In the genomic region with DNA sequence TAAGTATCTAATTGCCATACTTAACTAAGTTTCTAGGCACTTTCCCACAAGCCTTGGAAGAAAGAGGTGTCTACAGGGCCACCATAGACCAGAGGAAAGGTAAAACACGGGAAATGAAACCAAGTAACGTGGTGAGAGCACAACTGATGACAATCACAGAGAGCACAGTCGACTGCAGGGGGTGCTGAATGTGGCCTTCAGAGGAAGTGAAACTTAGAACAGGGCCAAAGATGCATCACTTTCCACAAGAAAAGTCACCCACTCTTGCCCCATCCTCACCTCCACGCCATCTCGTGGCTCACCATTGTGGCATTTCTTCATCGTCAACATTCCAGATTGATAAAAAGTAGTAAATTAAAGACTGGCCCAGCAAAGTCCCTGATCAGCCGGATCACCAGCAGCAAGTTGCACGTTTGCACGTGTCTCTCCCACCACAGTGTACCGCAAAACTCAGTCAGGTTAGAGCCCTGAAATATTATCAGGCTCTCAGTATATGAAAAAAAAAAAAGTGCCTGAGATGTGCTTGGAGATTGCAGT, we compare ENCODE assay signal across 7 cellular contexts. TPM values are rescaled to one million over a fixed set of nuclear protein-coding genes. Genes with fewer than 3 reads are reported as not detected.
DNase-seq lines count a peak whose midpoint lies in the region; ATAC-seq lines count a peak whose summit lies in the region.

No MANE protein-coding gene starts in this region.

- intact Hi-C loops in activated CD4-positive, alpha-beta T cell treated with anti-CD3 and anti-CD28 coated beads, Interleukin-2, amount 10 ng/mL, durations not matched to agents 24 days and 14 days (cut with micrococcal nuclease), result loop anchor here (1.0 to 5.0 kb wide), 11 partner anchors 9 to 220 kb away; no protein-coding TSS in a partner anchor

- H3K27ac Mint-ChIP-seq in activated CD4-positive, alpha-beta T cell treated with anti-CD3 and anti-CD28 coated beads, Interleukin-2, amount 10 ng/mL, durations not matched to agents 24 days and 14 days, result peak overlapping the region; percentile 94

- H3K27me3 Mint-ChIP-seq in activated CD4-positive, alpha-beta T cell treated with anti-CD3 and anti-CD28 coated beads, Interleukin-2, amount 10 ng/mL, durations not matched to agents 24 days and 14 days, result no peaks in the 10 kb centered on the region

- DNase-seq in activated CD4-positive, alpha-beta T cell treated with anti-CD3 and anti-CD28 coated beads, Interleukin-2, amount 10 ng/mL, durations not matched to agents 24 days and 14 days, result peak; percentile 92
- DNase-seq in mucosa of gallbladder (ENCODE audit: low spot score) (peak; percentile 30), NCI-H1436 (lab: John Stamatoyannopoulos, UW) (no peak), A172 (ENCODE audit: low spot score) (no peak), HPDE6-E6E7 (ENCODE audit: extremely low spot score) (no peak)

- no peaks in the 10 kb centered on the region for H3K9me3 Mint-ChIP-seq in activated CD4-positive, alpha-beta T cell treated with anti-CD3 and anti-CD28 coated beads, Interleukin-2, amount 10 ng/mL, durations not matched to agents 24 days and 14 days

- ATAC-seq in GM19351 (IDR thresholded peaks at IDR 0.05; ENCODE audit: unreplicated experiment) (peak; percentile 91), HG03175 (IDR thresholded peaks at IDR 0.05; ENCODE audit: unreplicated experiment) (peak; percentile 96)

- peaks cover 30% of the 10 kb centered on the region for H3K36me3 Mint-ChIP-seq in activated CD4-positive, alpha-beta T cell treated with anti-CD3 and anti-CD28 coated beads, Interleukin-2, amount 10 ng/mL, durations not matched to agents 24 days and 14 days (ENCODE audit: low read depth)

- H3K4me3 Mint-ChIP-seq in activated CD4-positive, alpha-beta T cell treated with anti-CD3 and anti-CD28 coated beads, Interleukin-2, amount 10 ng/mL, durations not matched to agents 24 days and 14 days, result peak overlapping the region; percentile 82

- H3K4me1 Mint-ChIP-seq in activated CD4-positive, alpha-beta T cell treated with anti-CD3 and anti-CD28 coated beads, Interleukin-2, amount 10 ng/mL, durations not matched to agents 24 days and 14 days, result peaks cover 62% of the 10 kb centered on the region

RNA-seq across cellular contexts. Expression of gene HIVEP2, which starts 31.4 kb away (rescaled TPM):
- 27.1 and 28.0 TPM in 2 replicates for total RNA-seq in activated CD4-positive, alpha-beta T cell treated with anti-CD3 and anti-CD28 coated beads, Interleukin-2, amount 10 ng/mL, durations not matched to agents 24 days and 14 days
- 16.5 TPM for total RNA-seq in mucosa of gallbladder
- 3.4 and 5.6 TPM in 2 replicates for total RNA-seq in A172 (2014; rRNA removed; shearing (Covaris generic))

Comparison
In these comparisons a context has a peak if more than half of its experiments do, and no peak if none do; other contexts are left out.
1. DNase-seq: peak in activated CD4-positive, alpha-beta T cell treated with anti-CD3 and anti-CD28 coated beads, Interleukin-2, amount 10 ng/mL, durations not matched to agents 24 days and 14 days (single experiment) and mucosa of gallbladder (single experiment); none in NCI-H1436 (single experiment), A172 (single experiment) and HPDE6-E6E7 (single experiment).